Comparison of ENCODE assay signal across 15 cellular contexts in genomic region chr2:108701208-108701607, GRCh38.
"Had no signal": no experiment of that assay in that cellular context is flagged by ENCODE, and none has a peak within 500 bp of the region (broad histone marks: within the 10 kb centered on the region; RNA-seq: fewer than 3 reads in every experiment).

No MANE protein-coding gene starts in this region.

- H3K9me3 ChIP-seq: body of pancreas, thyroid gland had no signal

- DNase-seq: activated CD4-positive, alpha-beta T cell treated with anti-CD3 and anti-CD28 coated beads, Interleukin-2, amount 10 ng/mL, durations not matched to agents 7 days and 5 days; activated CD8-positive, alpha-beta memory T cell treated with anti-CD3 and anti-CD28 coated beads for 24 hours; activated gamma-delta T cell treated with Interleukin-2 at 50 U/mL for 16 hours; amygdala; body of pancreas; effector CD8-positive, alpha-beta T cell; foreskin keratinocyte; head of caudate nucleus; left colon; naive thymus-derived CD4-positive, alpha-beta T cell; stimulated activated CD4-positive, alpha-beta T cell treated with anti-CD3 and anti-CD28 coated beads, Interleukin-2, amount 100 ng/mL, for 48 hours; stimulated activated naive B cell treated with anti-CD40 and anti-IgM and Interleukin-4, amounts not matched to agents 10 μg/mL and 1 μg/mL and 100 μg/mL, for 72 hours; thyroid gland had no signal

- H3K79me2 ChIP-seq: parathyroid adenoma had no signal

- H3K27ac Mint-ChIP-seq: activated CD4-positive, alpha-beta T cell treated with anti-CD3 and anti-CD28 coated beads, Interleukin-2, amount 10 ng/mL, durations not matched to agents 7 days and 5 days; activated naive CD8-positive, alpha-beta T cell; naive thymus-derived CD4-positive, alpha-beta T cell; stimulated activated naive B cell treated with anti-CD40 and anti-IgM and Interleukin-4, amounts not matched to agents 10 μg/mL and 1 μg/mL and 100 μg/mL, for 72 hours had no signal

- ATAC-seq: body of pancreas; foreskin keratinocyte; left colon; naive thymus-derived CD4-positive, alpha-beta T cell; stimulated activated naive B cell treated with anti-CD40 and anti-IgM and Interleukin-4, amounts not matched to agents 10 μg/mL and 1 μg/mL and 100 μg/mL, for 72 hours had no signal

- H3K27ac ChIP-seq: body of pancreas, foreskin keratinocyte, parathyroid adenoma, thyroid gland had no signal

- H3K4me3 Mint-ChIP-seq: activated CD4-positive, alpha-beta T cell treated with anti-CD3 and anti-CD28 coated beads, Interleukin-2, amount 10 ng/mL, durations not matched to agents 7 days and 5 days; activated naive CD8-positive, alpha-beta T cell; naive thymus-derived CD4-positive, alpha-beta T cell; stimulated activated naive B cell treated with anti-CD40 and anti-IgM and Interleukin-4, amounts not matched to agents 10 μg/mL and 1 μg/mL and 100 μg/mL, for 72 hours had no signal

- H3K27me3 ChIP-seq: body of pancreas, foreskin keratinocyte, thyroid gland had no signal

- H3K4me3 ChIP-seq: body of pancreas, thyroid gland had no signal

- H2AFZ ChIP-seq: parathyroid adenoma had no signal

- H3K36me3 ChIP-seq: thyroid gland had no signal

- H3K9ac ChIP-seq: parathyroid adenoma had no signal

- H3K27me3 Mint-ChIP-seq: activated CD4-positive, alpha-beta T cell treated with anti-CD3 and anti-CD28 coated beads, Interleukin-2, amount 10 ng/mL, durations not matched to agents 7 days and 5 days; activated naive CD8-positive, alpha-beta T cell had no signal

- H3K36me3 Mint-ChIP-seq: naive thymus-derived CD4-positive, alpha-beta T cell had no signal

- H3K4me1 ChIP-seq: body of pancreas, foreskin keratinocyte, parathyroid adenoma, thyroid gland had no signal
